25 cellular contexts compared by ENCODE assay signal in genomic region chr6:111399600-111399999, GRCh38.
DNase-seq lines count a peak whose midpoint lies in the region; ATAC-seq, FAIRE-seq and TF ChIP-seq lines count a peak whose summit lies in the region.
"Had no signal": no experiment of that assay in that cellular context is flagged by ENCODE, and none has a peak within 500 bp of the region (broad histone marks: within the 10 kb centered on the region; RNA-seq: fewer than 3 reads in every experiment).

No MANE protein-coding gene starts in this region.

- POLR2A ChIA-PET in activated CD8-positive, alpha-beta T cell treated with anti-CD3 and anti-CD28 coated beads for 36 hours (lab: Charles Lee), result no interaction called here
- POLR2A ChIA-PET in activated CD8-positive, alpha-beta T cell treated with anti-CD3 and anti-CD28 coated beads, Interleukin-2, amount 10 ng/mL, durations not matched to agents 7 days and 5 days (lab: Charles Lee), result no interaction called here
- POLR2A ChIA-PET in HEK293T (lab: Yijun Ruan, JAX) (no interaction called here), K562 (lab: Yijun Ruan, JAX) (no interaction called here), PC-9 (lab: Charles Lee; ENCODE audit: unreplicated experiment) (no interaction called here)

- TF ChIP-seq POLR2A in K562 (conservative IDR thresholded peaks at IDR 0.05), result no peak

- intact Hi-C loops in activated CD8-positive, alpha-beta T cell treated with anti-CD3 and anti-CD28 coated beads for 36 hours (cut with micrococcal nuclease), result no loop called here
- intact Hi-C loops in K562 (cut with micrococcal nuclease), result no loop called here
- intact Hi-C loops in PC-9 (cut with micrococcal nuclease; ENCODE audit: unreplicated experiment), result no loop called here

- BruUV-seq in K562 (replicated peaks; lab: Mats Ljungman, UMichigan) (no TSS peak), PC-9 (replicated peaks; lab: Mats Ljungman, UMichigan) (no TSS peak)

- H3K9me3 ChIP-seq in K562 (replicated peaks; ENCODE audit: control insufficient read depth, insufficient read depth, low read depth, low read length) (no peaks in the 10 kb centered on the region), smooth muscle cell (replicated peaks; ENCODE audit: low read depth) (no peaks in the 10 kb centered on the region), PC-9 (ENCODE audit: insufficient read depth, low read depth) (no peaks in the 10 kb centered on the region)

- no peaks in the 10 kb centered on the region for H3K9me3 Mint-ChIP-seq in activated CD8-positive, alpha-beta T cell treated with anti-CD3 and anti-CD28 coated beads for 36 hours
- H3K9me3 Mint-ChIP-seq in activated CD8-positive, alpha-beta T cell treated with anti-CD3 and anti-CD28 coated beads, Interleukin-2, amount 10 ng/mL, durations not matched to agents 7 days and 5 days (ENCODE audit: insufficient read depth), result no peaks in the 10 kb centered on the region
- H3K9me3 Mint-ChIP-seq in stimulated activated naive B cell treated with anti-CD40 and anti-IgM and Interleukin-4, amounts not matched to agents 10 μg/mL and 1 μg/mL and 100 μg/mL, for 72 hours, result no peaks in the 10 kb centered on the region
- H3K9me3 Mint-ChIP-seq: CD8-positive, alpha-beta memory T cell; HFFc6 had no signal

- peaks cover 2% of the 10 kb centered on the region for H3K4me1 Mint-ChIP-seq in activated CD8-positive, alpha-beta T cell treated with anti-CD3 and anti-CD28 coated beads for 36 hours (ENCODE audit: low read depth)
- no peaks in the 10 kb centered on the region for H3K4me1 Mint-ChIP-seq in activated CD8-positive, alpha-beta T cell treated with anti-CD3 and anti-CD28 coated beads, Interleukin-2, amount 10 ng/mL, durations not matched to agents 7 days and 5 days (ENCODE audit: low read depth)
- peaks cover 12 to 20% of the 10 kb centered on the region in 2 donors for H3K4me1 Mint-ChIP-seq in stimulated activated naive B cell treated with anti-CD40 and anti-IgM and Interleukin-4, amounts not matched to agents 10 μg/mL and 1 μg/mL and 100 μg/mL, for 72 hours
- H3K4me1 Mint-ChIP-seq: CD8-positive, alpha-beta memory T cell had no signal

- H3K79me2 ChIP-seq in K562 (ENCODE audit: control insufficient read depth, insufficient read depth, low read length) (no peaks in the 10 kb centered on the region), smooth muscle cell (ENCODE audit: low read depth) (no peaks in the 10 kb centered on the region), PC-9 (ENCODE audit: low read depth) (no peaks in the 10 kb centered on the region)

- TF ChIP-seq CTCF in activated CD8-positive, alpha-beta T cell treated with anti-CD3 and anti-CD28 coated beads for 36 hours (IDR thresholded peaks at IDR 0.05), result no peak
- TF ChIP-seq CTCF in K562 (IDR thresholded peaks at IDR 0.05 in 2 of 3, conservative IDR thresholded peaks at IDR 0.05 in 1 of 3; ENCODE audit: insufficient read depth in 2 of 3, low read depth in 1 of 3, low read length in 3 of 3) (no peak), smooth muscle cell (IDR thresholded peaks at IDR 0.05; ENCODE audit: borderline replicate concordance, insufficient read depth, poor library complexity, severe bottlenecking) (no peak), PC-9 (conservative IDR thresholded peaks at IDR 0.05) (no peak)

- H3K27ac ChIP-seq in K562 (ENCODE audit: extremely low read depth, low read depth, low read length) (no peak overlapping the region), smooth muscle cell (ENCODE audit: low read depth) (no peak overlapping the region), PC-9 (no peak overlapping the region)
- H3K27ac ChIP-seq: HL-60, KMS-11, SK-N-MC had no signal

- peaks cover 0 to 3% of the 10 kb centered on the region in 2 experiments; a peak in 2 of 5 replicates for H3K4me1 ChIP-seq in K562 (replicated peaks in 1 of 2; ENCODE audit: control insufficient read depth in 2 of 2, insufficient read depth in 2 of 2, low read length in 2 of 2)
- no peaks in the 10 kb centered on the region for H3K4me1 ChIP-seq in smooth muscle cell (ENCODE audit: low read depth)
- no peaks in the 10 kb centered on the region for H3K4me1 ChIP-seq in PC-9 (replicated peaks; ENCODE audit: insufficient read depth)

- in situ Hi-C loops in K562 (cut with MboI), result no loop called here

- DNase-seq in activated CD8-positive, alpha-beta T cell treated with anti-CD3 and anti-CD28 coated beads for 36 hours, result peak; percentile 8
- DNase-seq in activated CD8-positive, alpha-beta T cell treated with anti-CD3 and anti-CD28 coated beads, Interleukin-2, amount 10 ng/mL, durations not matched to agents 7 days and 5 days, result no peak
- DNase-seq in HEK293T (ENCODE audit: extremely low spot score) (no peak), K562 (ENCODE audit: extremely low read depth in 1 of 4, low spot score in 3 of 4) (no peak), smooth muscle cell (lab: John Stamatoyannopoulos, UW; ENCODE audit: unreplicated experiment) (no peak), PC-9 (no peak), NOMO-1 treated with dmso at 0.1 percent for 144 hours (lab: John Stamatoyannopoulos, UW; ENCODE audit: unreplicated experiment) (no peak)
- peak; percentile 3 for DNase-seq in stimulated activated naive B cell treated with anti-CD40 and anti-IgM and Interleukin-4, amounts not matched to agents 10 μg/mL and 1 μg/mL and 100 μg/mL, for 72 hours
- DNase-seq: AML-193; C1 segment of cervical spinal cord; Calu3; CD8-positive, alpha-beta memory T cell; GDM1; H7; HFFc6; NCI-H1105 treated with DMSO at 0.1 percent for 48 hours; NCI-H2029 treated with DMSO at 0.1 percent for 48 hours; NCI-H345; NCI-H524 treated with DMSO at 0.1 percent for 48 hours; NCI-H82; OCI-M1; Right ventricle myocardium superior had no signal

- H3K9ac ChIP-seq in K562 (ENCODE audit: insufficient read depth in 1 of 2, low read depth in 2 of 2, low read length in 2 of 2), result no peak overlapping the region
- no peak overlapping the region for H3K9ac ChIP-seq in smooth muscle cell (ENCODE audit: low read depth)
- H3K9ac ChIP-seq: KMS-11 had no signal

- no peaks in the 10 kb centered on the region for H3K27me3 ChIP-seq in K562 (ENCODE audit: control insufficient read depth in 2 of 2, insufficient read depth in 2 of 2, low read length in 2 of 2)
- H3K27me3 ChIP-seq in smooth muscle cell (ENCODE audit: low read depth), result no peaks in the 10 kb centered on the region
- H3K27me3 ChIP-seq in PC-9 (ENCODE audit: insufficient read depth, low read depth), result no peaks in the 10 kb centered on the region

- FAIRE-seq in K562 (lab: Jason Lieb, UNC), result peak; percentile 76

- no peak for TF ChIP-seq EP300 in K562 (IDR thresholded peaks at IDR 0.05; ENCODE audit: low read length)

- H3F3A ChIP-seq in smooth muscle cell (ENCODE audit: low read depth) (no peaks in the 10 kb centered on the region), PC-9 (ENCODE audit: insufficient read depth, low read depth) (no peaks in the 10 kb centered on the region)

- no peak for ATAC-seq in activated CD8-positive, alpha-beta T cell treated with anti-CD3 and anti-CD28 coated beads for 36 hours
- ATAC-seq in activated CD8-positive, alpha-beta T cell treated with anti-CD3 and anti-CD28 coated beads, Interleukin-2, amount 10 ng/mL, durations not matched to agents 7 days and 5 days, result no peak
- ATAC-seq in K562, result no peak
- ATAC-seq in stimulated activated naive B cell treated with anti-CD40 and anti-IgM and Interleukin-4, amounts not matched to agents 10 μg/mL and 1 μg/mL and 100 μg/mL, for 72 hours (replicated peaks), result peak; percentile 71 to 95

- no peaks in the 10 kb centered on the region for H3K9me2 ChIP-seq in PC-9 (ENCODE audit: insufficient read depth)

- no peaks in the 10 kb centered on the region for H3K9me1 ChIP-seq in K562 (ENCODE audit: control insufficient read depth, insufficient read depth, low read length)

- no peak overlapping the region for H3K4me3 Mint-ChIP-seq in activated CD8-positive, alpha-beta T cell treated with anti-CD3 and anti-CD28 coated beads for 36 hours
- H3K4me3 Mint-ChIP-seq in activated CD8-positive, alpha-beta T cell treated with anti-CD3 and anti-CD28 coated beads, Interleukin-2, amount 10 ng/mL, durations not matched to agents 7 days and 5 days, result no peak overlapping the region
- no peak overlapping the region for H3K4me3 Mint-ChIP-seq in stimulated activated naive B cell treated with anti-CD40 and anti-IgM and Interleukin-4, amounts not matched to agents 10 μg/mL and 1 μg/mL and 100 μg/mL, for 72 hours
- H3K4me3 Mint-ChIP-seq: CD8-positive, alpha-beta memory T cell; HFFc6 had no signal

- WGBS in K562 (ENCODE audit: insufficient coverage, low coverage, missing lambda C conversion rate), result 49% methylated on average over 3 of the region's 3 CpGs
- 91% methylated on average over 3 of the region's 3 CpGs for WGBS in smooth muscle cell (ENCODE audit: low lambda C conversion rate)

- H3K36me3 Mint-ChIP-seq in activated CD8-positive, alpha-beta T cell treated with anti-CD3 and anti-CD28 coated beads for 36 hours (ENCODE audit: low read depth), result peaks cover 36% of the 10 kb centered on the region
- H3K36me3 Mint-ChIP-seq in activated CD8-positive, alpha-beta T cell treated with anti-CD3 and anti-CD28 coated beads, Interleukin-2, amount 10 ng/mL, durations not matched to agents 7 days and 5 days (ENCODE audit: low read depth), result peaks cover 50% of the 10 kb centered on the region
- peaks cover 35 to 54% of the 10 kb centered on the region in 2 donors for H3K36me3 Mint-ChIP-seq in stimulated activated naive B cell treated with anti-CD40 and anti-IgM and Interleukin-4, amounts not matched to agents 10 μg/mL and 1 μg/mL and 100 μg/mL, for 72 hours

- H3K27ac Mint-ChIP-seq in activated CD8-positive, alpha-beta T cell treated with anti-CD3 and anti-CD28 coated beads for 36 hours, result no peak overlapping the region
- no peak overlapping the region for H3K27ac Mint-ChIP-seq in activated CD8-positive, alpha-beta T cell treated with anti-CD3 and anti-CD28 coated beads, Interleukin-2, amount 10 ng/mL, durations not matched to agents 7 days and 5 days
- peak overlapping the region; percentile 78 for H3K27ac Mint-ChIP-seq in stimulated activated naive B cell treated with anti-CD40 and anti-IgM and Interleukin-4, amounts not matched to agents 10 μg/mL and 1 μg/mL and 100 μg/mL, for 72 hours
- H3K27ac Mint-ChIP-seq: HFFc6 had no signal

- H3K36me3 ChIP-seq in K562 (ENCODE audit: control insufficient read depth, insufficient read depth, low read length) (peaks cover 49% of the 10 kb centered on the region; the same call in 2 of the 3 replicates), smooth muscle cell (ENCODE audit: low read depth) (peaks cover 2% of the 10 kb centered on the region), PC-9 (ENCODE audit: low read depth) (0 out of 2 replicates have a peak, but pooled peaks cover 3% of the 10 kb centered on the region)

- CTCF ChIA-PET in activated CD8-positive, alpha-beta T cell treated with anti-CD3 and anti-CD28 coated beads for 36 hours (lab: Charles Lee), result no interaction called here
- CTCF ChIA-PET in activated CD8-positive, alpha-beta T cell treated with anti-CD3 and anti-CD28 coated beads, Interleukin-2, amount 10 ng/mL, durations not matched to agents 7 days and 5 days (lab: Charles Lee), result no interaction called here
- CTCF ChIA-PET in HEK293T (lab: Yijun Ruan, JAX), result no interaction called here
- CTCF ChIA-PET in K562 (lab: Yijun Ruan, JAX; ENCODE audit: low intra/inter-chr PET ratio), result no interaction called here
- CTCF ChIA-PET in PC-9 (lab: Charles Lee), result no interaction called here

- H3K4me3 ChIP-seq in K562 (no peak overlapping the region), smooth muscle cell (no peak overlapping the region), PC-9 (no peak overlapping the region)
- H3K4me3 ChIP-seq: SK-N-MC had no signal

- H3K4me2 ChIP-seq in K562 (ENCODE audit: insufficient read depth, low read length), result no peak overlapping the region
- H3K4me2 ChIP-seq in smooth muscle cell, result no peak overlapping the region
- no peak overlapping the region for H3K4me2 ChIP-seq in PC-9
- H3K4me2 ChIP-seq: KMS-11 had no signal

- TF ChIP-seq RAD21 in K562 (CRISPR knock-in tag; conservative IDR thresholded peaks at IDR 0.05 in 1 of 2, IDR thresholded peaks at IDR 0.05 in 1 of 2), result no peak

- H2AFZ ChIP-seq in K562 (ENCODE audit: low read depth, low read length) (no peak overlapping the region), smooth muscle cell (ENCODE audit: low read depth) (no peak overlapping the region), PC-9 (no peak overlapping the region)

- H4K20me1 ChIP-seq in K562 (replicated peaks; ENCODE audit: control insufficient read depth, insufficient read depth, low read length) (no peaks in the 10 kb centered on the region), smooth muscle cell (ENCODE audit: low read depth) (no peaks in the 10 kb centered on the region), PC-9 (ENCODE audit: insufficient read depth) (no peaks in the 10 kb centered on the region)

- H3K27me3 Mint-ChIP-seq in activated CD8-positive, alpha-beta T cell treated with anti-CD3 and anti-CD28 coated beads for 36 hours, result no peaks in the 10 kb centered on the region
- no peaks in the 10 kb centered on the region for H3K27me3 Mint-ChIP-seq in activated CD8-positive, alpha-beta T cell treated with anti-CD3 and anti-CD28 coated beads, Interleukin-2, amount 10 ng/mL, durations not matched to agents 7 days and 5 days (ENCODE audit: low read depth)
- H3K27me3 Mint-ChIP-seq in stimulated activated naive B cell treated with anti-CD40 and anti-IgM and Interleukin-4, amounts not matched to agents 10 μg/mL and 1 μg/mL and 100 μg/mL, for 72 hours, result no peaks in the 10 kb centered on the region
- H3K27me3 Mint-ChIP-seq: CD8-positive, alpha-beta memory T cell had no signal

Comparison
In these comparisons a context has a peak if more than half of its experiments do, and no peak if none do; other contexts are left out.
1. DNase-seq: peak in activated CD8-positive, alpha-beta T cell treated with anti-CD3 and anti-CD28 coated beads for 36 hours (single experiment) and stimulated activated naive B cell treated with anti-CD40 and anti-IgM and Interleukin-4, amounts not matched to agents 10 μg/mL and 1 μg/mL and 100 μg/mL, for 72 hours (single experiment); none in activated CD8-positive, alpha-beta T cell treated with anti-CD3 and anti-CD28 coated beads, Interleukin-2, amount 10 ng/mL, durations not matched to agents 7 days and 5 days (single experiment), HEK293T (single experiment), K562 (0 of 4), smooth muscle cell (single experiment), PC-9 (0 of 2) and NOMO-1 treated with dmso at 0.1 percent for 144 hours (single experiment).
2. ATAC-seq: peak in stimulated activated naive B cell treated with anti-CD40 and anti-IgM and Interleukin-4, amounts not matched to agents 10 μg/mL and 1 μg/mL and 100 μg/mL, for 72 hours (2 of 2); none in activated CD8-positive, alpha-beta T cell treated with anti-CD3 and anti-CD28 coated beads for 36 hours (single experiment), activated CD8-positive, alpha-beta T cell treated with anti-CD3 and anti-CD28 coated beads, Interleukin-2, amount 10 ng/mL, durations not matched to agents 7 days and 5 days (single experiment) and K562 (single experiment).